Comparison of ENCODE assay signal across 1 cellular context in genomic region chr6:37049990-37050853, GRCh38.
TF ChIP-seq lines count a peak whose summit lies in the region.

No MANE protein-coding gene starts in this region.

TF ChIP-seq in IMR-90, 13 proteins besides CTCF, POLR2A, EP300 and RAD21 (continued from another document):
- TF ChIP-seq, protein P1, sequence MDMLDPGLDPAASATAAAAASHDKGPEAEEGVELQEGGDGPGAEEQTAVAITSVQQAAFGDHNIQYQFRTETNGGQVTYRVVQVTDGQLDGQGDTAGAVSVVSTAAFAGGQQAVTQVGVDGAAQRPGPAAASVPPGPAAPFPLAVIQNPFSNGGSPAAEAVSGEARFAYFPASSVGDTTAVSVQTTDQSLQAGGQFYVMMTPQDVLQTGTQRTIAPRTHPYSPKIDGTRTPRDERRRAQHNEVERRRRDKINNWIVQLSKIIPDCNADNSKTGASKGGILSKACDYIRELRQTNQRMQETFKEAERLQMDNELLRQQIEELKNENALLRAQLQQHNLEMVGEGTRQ (IDR thresholded peaks at IDR 0.05; ENCODE audit: low read depth, low read length) = no peak
- TF ChIP-seq RFX5 (IDR thresholded peaks at IDR 0.05; ENCODE audit: low read depth, low read length) (no peak), RCOR1 (IDR thresholded peaks at IDR 0.05; ENCODE audit: insufficient replicate concordance, low read length) (no peak), CHD1 (IDR thresholded peaks at IDR 0.05; ENCODE audit: low read depth, low read length) (no peak)
